Comparison of ENCODE assay signal across 1 cellular context in genomic region chr20:4036351-4036750, GRCh38.
TF ChIP-seq lines count a peak whose summit lies in the region.

No MANE protein-coding gene starts in this region.

TF ChIP-seq in GM23338, 12 proteins besides CTCF, POLR2A, EP300 and RAD21 (continued from another document):
- TF ChIP-seq, protein P1, sequence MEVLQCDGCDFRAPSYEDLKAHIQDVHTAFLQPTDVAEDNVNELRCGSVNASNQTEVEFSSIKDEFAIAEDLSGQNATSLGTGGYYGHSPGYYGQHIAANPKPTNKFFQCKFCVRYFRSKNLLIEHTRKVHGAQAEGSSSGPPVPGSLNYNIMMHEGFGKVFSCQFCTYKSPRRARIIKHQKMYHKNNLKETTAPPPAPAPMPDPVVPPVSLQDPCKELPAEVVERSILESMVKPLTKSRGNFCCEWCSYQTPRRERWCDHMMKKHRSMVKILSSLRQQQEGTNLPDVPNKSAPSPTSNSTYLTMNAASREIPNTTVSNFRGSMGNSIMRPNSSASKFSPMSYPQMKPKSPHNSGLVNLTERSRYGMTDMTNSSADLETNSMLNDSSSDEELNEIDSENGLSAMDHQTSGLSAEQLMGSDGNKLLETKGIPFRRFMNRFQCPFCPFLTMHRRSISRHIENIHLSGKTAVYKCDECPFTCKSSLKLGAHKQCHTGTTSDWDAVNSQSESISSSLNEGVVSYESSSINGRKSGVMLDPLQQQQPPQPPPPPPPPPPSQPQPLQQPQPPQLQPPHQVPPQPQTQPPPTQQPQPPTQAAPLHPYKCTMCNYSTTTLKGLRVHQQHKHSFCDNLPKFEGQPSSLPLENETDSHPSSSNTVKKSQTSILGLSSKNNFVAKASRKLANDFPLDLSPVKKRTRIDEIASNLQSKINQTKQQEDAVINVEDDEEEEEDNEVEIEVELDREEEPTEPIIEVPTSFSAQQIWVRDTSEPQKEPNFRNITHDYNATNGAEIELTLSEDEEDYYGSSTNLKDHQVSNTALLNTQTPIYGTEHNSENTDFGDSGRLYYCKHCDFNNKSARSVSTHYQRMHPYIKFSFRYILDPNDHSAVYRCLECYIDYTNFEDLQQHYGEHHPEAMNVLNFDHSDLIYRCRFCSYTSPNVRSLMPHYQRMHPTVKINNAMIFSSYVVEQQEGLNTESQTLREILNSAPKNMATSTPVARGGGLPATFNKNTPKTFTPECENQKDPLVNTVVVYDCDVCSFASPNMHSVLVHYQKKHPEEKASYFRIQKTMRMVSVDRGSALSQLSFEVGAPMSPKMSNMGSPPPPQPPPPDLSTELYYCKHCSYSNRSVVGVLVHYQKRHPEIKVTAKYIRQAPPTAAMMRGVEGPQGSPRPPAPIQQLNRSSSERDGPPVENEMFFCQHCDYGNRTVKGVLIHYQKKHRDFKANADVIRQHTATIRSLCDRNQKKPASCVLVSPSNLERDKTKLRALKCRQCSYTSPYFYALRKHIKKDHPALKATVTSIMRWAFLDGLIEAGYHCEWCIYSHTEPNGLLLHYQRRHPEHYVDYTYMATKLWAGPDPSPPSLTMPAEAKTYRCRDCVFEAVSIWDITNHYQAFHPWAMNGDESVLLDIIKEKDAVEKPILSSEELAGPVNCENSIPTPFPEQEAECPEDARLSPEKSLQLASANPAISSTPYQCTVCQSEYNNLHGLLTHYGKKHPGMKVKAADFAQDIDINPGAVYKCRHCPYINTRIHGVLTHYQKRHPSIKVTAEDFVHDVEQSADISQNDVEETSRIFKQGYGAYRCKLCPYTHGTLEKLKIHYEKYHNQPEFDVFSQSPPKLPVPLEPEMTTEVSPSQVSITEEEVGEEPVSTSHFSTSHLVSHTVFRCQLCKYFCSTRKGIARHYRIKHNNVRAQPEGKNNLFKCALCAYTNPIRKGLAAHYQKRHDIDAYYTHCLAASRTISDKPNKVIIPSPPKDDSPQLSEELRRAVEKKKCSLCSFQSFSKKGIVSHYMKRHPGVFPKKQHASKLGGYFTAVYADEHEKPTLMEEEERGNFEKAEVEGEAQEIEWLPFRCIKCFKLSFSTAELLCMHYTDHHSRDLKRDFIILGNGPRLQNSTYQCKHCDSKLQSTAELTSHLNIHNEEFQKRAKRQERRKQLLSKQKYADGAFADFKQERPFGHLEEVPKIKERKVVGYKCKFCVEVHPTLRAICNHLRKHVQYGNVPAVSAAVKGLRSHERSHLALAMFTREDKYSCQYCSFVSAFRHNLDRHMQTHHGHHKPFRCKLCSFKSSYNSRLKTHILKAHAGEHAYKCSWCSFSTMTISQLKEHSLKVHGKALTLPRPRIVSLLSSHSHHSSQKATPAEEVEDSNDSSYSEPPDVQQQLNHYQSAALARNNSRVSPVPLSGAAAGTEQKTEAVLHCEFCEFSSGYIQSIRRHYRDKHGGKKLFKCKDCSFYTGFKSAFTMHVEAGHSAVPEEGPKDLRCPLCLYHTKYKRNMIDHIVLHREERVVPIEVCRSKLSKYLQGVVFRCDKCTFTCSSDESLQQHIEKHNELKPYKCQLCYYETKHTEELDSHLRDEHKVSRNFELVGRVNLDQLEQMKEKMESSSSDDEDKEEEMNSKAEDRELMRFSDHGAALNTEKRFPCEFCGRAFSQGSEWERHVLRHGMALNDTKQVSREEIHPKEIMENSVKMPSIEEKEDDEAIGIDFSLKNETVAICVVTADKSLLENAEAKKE (CRISPR knock-in tag; IDR thresholded peaks at IDR 0.05), result no peak
- TF ChIP-seq, protein P2, sequence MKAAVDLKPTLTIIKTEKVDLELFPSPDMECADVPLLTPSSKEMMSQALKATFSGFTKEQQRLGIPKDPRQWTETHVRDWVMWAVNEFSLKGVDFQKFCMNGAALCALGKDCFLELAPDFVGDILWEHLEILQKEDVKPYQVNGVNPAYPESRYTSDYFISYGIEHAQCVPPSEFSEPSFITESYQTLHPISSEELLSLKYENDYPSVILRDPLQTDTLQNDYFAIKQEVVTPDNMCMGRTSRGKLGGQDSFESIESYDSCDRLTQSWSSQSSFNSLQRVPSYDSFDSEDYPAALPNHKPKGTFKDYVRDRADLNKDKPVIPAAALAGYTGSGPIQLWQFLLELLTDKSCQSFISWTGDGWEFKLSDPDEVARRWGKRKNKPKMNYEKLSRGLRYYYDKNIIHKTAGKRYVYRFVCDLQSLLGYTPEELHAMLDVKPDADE (IDR thresholded peaks at IDR 0.05), result no peak
- TF ChIP-seq STAT1 (IDR thresholded peaks at IDR 0.05; ENCODE audit: unreplicated experiment), result no peak
- TF ChIP-seq NANOG (IDR thresholded peaks at IDR 0.05; ENCODE audit: borderline replicate concordance), result no peak
- no peak for TF ChIP-seq ZNF331 (CRISPR knock-in tag; IDR thresholded peaks at IDR 0.05; ENCODE audit: low read depth)
- no peak for TF ChIP-seq JUNB (IDR thresholded peaks at IDR 0.05; ENCODE audit: unreplicated experiment)
- no peak for TF ChIP-seq CREB1 (CRISPR knock-in tag; IDR thresholded peaks at IDR 0.05; ENCODE audit: low read depth)
